Comparison of ENCODE assay signal across 1 cellular context in genomic region chr10:23171232-23171876, GRCh38.
A peak's percentile ranks its signal among the peaks of the same experiment; 100 is the strongest.
TF ChIP-seq lines count a peak whose summit lies in the region.

No MANE protein-coding gene starts in this region.

TF ChIP-seq in HepG2, 621 proteins besides CTCF, POLR2A, EP300 and RAD21 (continued from another document and continues in another):
- TF ChIP-seq RNF219 (CRISPR knock-in tag; IDR thresholded peaks at IDR 0.05) (no peak), KLF16 (CRISPR knock-in tag; IDR thresholded peaks at IDR 0.05) (peak in 1 of 2 experiments; percentile 61; a peak in 2 of 4 replicates), NPAS2 (CRISPR knock-in tag; IDR thresholded peaks at IDR 0.05; ENCODE audit: borderline replicate concordance) (no peak), TP53 (CRISPR knock-in tag; conservative IDR thresholded peaks at IDR 0.05) (no peak), WIZ (CRISPR knock-in tag; IDR thresholded peaks at IDR 0.05) (peak; percentile 74; the same call in 1 of the 2 replicates), ZNF784 (CRISPR knock-in tag; IDR thresholded peaks at IDR 0.05; ENCODE audit: borderline replicate concordance) (no peak), ZNF317 (CRISPR knock-in tag; IDR thresholded peaks at IDR 0.05) (no peak), ZNF768 (CRISPR knock-in tag; IDR thresholded peaks at IDR 0.05) (peak; percentile 25; the same call in 1 of the 2 replicates), ZNF205 (CRISPR knock-in tag; IDR thresholded peaks at IDR 0.05) (no peak), KAT2B (IDR thresholded peaks at IDR 0.05; ENCODE audit: borderline replicate concordance, low read depth, low read length) (no peak), ZNF143 (CRISPR knock-in tag; IDR thresholded peaks at IDR 0.05) (no peak), ZNF562 (CRISPR knock-in tag; IDR thresholded peaks at IDR 0.05; ENCODE audit: borderline replicate concordance) (no peak), SP5 (CRISPR knock-in tag; IDR thresholded peaks at IDR 0.05; ENCODE audit: borderline replicate concordance, low read depth) (no peak), YY1 (IDR thresholded peaks at IDR 0.05; ENCODE audit: insufficient read depth, insufficient replicate concordance, low read depth, low read length) (no peak), ZNF253 (CRISPR knock-in tag; IDR thresholded peaks at IDR 0.05; ENCODE audit: borderline replicate concordance) (no peak), ZNF614 (CRISPR knock-in tag; IDR thresholded peaks at IDR 0.05; ENCODE audit: borderline replicate concordance) (no peak), ATF5 (CRISPR knock-in tag; IDR thresholded peaks at IDR 0.05; ENCODE audit: low read depth) (no peak), ZBTB4 (CRISPR knock-in tag; IDR thresholded peaks at IDR 0.05; ENCODE audit: borderline replicate concordance) (no peak), SOX13 (IDR thresholded peaks at IDR 0.05) (no peak), SOX13 (CRISPR knock-in tag; conservative IDR thresholded peaks at IDR 0.05 in 1 of 2, IDR thresholded peaks at IDR 0.05 in 1 of 2) (peak in 1 of 2 experiments; percentile 11; a peak in 1 of 4 replicates), ZNF563 (CRISPR knock-in tag; IDR thresholded peaks at IDR 0.05) (no peak), NR2F1 (CRISPR knock-in tag; IDR thresholded peaks at IDR 0.05) (no peak), MXI1 (IDR thresholded peaks at IDR 0.05; ENCODE audit: borderline replicate concordance, low read depth, low read length) (no peak), HOXD1 (CRISPR knock-in tag; IDR thresholded peaks at IDR 0.05) (no peak), HNRNPUL1 (IDR thresholded peaks at IDR 0.05; ENCODE audit: low read depth, low read length) (no peak), NFE2 (CRISPR knock-in tag; IDR thresholded peaks at IDR 0.05) (no peak), ZZZ3 (CRISPR knock-in tag; IDR thresholded peaks at IDR 0.05; ENCODE audit: borderline replicate concordance) (no peak), MEIS2 (CRISPR knock-in tag; IDR thresholded peaks at IDR 0.05) (0 out of 2 replicates have a peak, but pooled peaks have one; percentile 40), SNAPC2 (CRISPR knock-in tag; IDR thresholded peaks at IDR 0.05) (no peak)
- TF ChIP-seq, protein P1, sequence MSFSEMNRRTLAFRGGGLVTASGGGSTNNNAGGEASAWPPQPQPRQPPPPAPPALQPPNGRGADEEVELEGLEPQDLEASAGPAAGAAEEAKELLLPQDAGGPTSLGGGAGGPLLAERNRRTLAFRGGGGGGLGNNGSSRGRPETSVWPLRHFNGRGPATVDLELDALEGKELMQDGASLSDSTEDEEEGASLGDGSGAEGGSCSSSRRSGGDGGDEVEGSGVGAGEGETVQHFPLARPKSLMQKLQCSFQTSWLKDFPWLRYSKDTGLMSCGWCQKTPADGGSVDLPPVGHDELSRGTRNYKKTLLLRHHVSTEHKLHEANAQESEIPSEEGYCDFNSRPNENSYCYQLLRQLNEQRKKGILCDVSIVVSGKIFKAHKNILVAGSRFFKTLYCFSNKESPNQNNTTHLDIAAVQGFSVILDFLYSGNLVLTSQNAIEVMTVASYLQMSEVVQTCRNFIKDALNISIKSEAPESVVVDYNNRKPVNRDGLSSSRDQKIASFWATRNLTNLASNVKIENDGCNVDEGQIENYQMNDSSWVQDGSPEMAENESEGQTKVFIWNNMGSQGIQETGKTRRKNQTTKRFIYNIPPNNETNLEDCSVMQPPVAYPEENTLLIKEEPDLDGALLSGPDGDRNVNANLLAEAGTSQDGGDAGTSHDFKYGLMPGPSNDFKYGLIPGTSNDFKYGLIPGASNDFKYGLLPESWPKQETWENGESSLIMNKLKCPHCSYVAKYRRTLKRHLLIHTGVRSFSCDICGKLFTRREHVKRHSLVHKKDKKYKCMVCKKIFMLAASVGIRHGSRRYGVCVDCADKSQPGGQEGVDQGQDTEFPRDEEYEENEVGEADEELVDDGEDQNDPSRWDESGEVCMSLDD (CRISPR knock-in tag; IDR thresholded peaks at IDR 0.05; ENCODE audit: borderline replicate concordance): no peak
- TF ChIP-seq, protein P2, sequence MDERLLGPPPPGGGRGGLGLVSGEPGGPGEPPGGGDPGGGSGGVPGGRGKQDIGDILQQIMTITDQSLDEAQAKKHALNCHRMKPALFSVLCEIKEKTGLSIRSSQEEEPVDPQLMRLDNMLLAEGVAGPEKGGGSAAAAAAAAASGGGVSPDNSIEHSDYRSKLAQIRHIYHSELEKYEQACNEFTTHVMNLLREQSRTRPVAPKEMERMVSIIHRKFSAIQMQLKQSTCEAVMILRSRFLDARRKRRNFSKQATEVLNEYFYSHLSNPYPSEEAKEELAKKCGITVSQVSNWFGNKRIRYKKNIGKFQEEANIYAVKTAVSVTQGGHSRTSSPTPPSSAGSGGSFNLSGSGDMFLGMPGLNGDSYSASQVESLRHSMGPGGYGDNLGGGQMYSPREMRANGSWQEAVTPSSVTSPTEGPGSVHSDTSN (CRISPR knock-in tag; IDR thresholded peaks at IDR 0.05): no peak
- TF ChIP-seq, protein P3, sequence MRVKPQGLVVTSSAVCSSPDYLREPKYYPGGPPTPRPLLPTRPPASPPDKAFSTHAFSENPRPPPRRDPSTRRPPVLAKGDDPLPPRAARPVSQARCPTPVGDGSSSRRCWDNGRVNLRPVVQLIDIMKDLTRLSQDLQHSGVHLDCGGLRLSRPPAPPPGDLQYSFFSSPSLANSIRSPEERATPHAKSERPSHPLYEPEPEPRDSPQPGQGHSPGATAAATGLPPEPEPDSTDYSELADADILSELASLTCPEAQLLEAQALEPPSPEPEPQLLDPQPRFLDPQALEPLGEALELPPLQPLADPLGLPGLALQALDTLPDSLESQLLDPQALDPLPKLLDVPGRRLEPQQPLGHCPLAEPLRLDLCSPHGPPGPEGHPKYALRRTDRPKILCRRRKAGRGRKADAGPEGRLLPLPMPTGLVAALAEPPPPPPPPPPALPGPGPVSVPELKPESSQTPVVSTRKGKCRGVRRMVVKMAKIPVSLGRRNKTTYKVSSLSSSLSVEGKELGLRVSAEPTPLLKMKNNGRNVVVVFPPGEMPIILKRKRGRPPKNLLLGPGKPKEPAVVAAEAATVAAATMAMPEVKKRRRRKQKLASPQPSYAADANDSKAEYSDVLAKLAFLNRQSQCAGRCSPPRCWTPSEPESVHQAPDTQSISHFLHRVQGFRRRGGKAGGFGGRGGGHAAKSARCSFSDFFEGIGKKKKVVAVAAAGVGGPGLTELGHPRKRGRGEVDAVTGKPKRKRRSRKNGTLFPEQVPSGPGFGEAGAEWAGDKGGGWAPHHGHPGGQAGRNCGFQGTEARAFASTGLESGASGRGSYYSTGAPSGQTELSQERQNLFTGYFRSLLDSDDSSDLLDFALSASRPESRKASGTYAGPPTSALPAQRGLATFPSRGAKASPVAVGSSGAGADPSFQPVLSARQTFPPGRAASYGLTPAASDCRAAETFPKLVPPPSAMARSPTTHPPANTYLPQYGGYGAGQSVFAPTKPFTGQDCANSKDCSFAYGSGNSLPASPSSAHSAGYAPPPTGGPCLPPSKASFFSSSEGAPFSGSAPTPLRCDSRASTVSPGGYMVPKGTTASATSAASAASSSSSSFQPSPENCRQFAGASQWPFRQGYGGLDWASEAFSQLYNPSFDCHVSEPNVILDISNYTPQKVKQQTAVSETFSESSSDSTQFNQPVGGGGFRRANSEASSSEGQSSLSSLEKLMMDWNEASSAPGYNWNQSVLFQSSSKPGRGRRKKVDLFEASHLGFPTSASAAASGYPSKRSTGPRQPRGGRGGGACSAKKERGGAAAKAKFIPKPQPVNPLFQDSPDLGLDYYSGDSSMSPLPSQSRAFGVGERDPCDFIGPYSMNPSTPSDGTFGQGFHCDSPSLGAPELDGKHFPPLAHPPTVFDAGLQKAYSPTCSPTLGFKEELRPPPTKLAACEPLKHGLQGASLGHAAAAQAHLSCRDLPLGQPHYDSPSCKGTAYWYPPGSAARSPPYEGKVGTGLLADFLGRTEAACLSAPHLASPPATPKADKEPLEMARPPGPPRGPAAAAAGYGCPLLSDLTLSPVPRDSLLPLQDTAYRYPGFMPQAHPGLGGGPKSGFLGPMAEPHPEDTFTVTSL (CRISPR knock-in tag; IDR thresholded peaks at IDR 0.05; ENCODE audit: borderline replicate concordance): no peak
- TF ChIP-seq, protein P4, sequence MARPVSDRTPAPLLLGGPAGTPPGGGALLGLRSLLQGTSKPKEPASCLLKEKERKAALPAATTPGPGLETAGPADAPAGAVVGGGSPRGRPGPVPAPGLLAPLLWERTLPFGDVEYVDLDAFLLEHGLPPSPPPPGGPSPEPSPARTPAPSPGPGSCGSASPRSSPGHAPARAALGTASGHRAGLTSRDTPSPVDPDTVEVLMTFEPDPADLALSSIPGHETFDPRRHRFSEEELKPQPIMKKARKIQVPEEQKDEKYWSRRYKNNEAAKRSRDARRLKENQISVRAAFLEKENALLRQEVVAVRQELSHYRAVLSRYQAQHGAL (CRISPR knock-in tag; IDR thresholded peaks at IDR 0.05; ENCODE audit: not compliant biosample characterization): no peak
- TF ChIP-seq, protein P5, sequence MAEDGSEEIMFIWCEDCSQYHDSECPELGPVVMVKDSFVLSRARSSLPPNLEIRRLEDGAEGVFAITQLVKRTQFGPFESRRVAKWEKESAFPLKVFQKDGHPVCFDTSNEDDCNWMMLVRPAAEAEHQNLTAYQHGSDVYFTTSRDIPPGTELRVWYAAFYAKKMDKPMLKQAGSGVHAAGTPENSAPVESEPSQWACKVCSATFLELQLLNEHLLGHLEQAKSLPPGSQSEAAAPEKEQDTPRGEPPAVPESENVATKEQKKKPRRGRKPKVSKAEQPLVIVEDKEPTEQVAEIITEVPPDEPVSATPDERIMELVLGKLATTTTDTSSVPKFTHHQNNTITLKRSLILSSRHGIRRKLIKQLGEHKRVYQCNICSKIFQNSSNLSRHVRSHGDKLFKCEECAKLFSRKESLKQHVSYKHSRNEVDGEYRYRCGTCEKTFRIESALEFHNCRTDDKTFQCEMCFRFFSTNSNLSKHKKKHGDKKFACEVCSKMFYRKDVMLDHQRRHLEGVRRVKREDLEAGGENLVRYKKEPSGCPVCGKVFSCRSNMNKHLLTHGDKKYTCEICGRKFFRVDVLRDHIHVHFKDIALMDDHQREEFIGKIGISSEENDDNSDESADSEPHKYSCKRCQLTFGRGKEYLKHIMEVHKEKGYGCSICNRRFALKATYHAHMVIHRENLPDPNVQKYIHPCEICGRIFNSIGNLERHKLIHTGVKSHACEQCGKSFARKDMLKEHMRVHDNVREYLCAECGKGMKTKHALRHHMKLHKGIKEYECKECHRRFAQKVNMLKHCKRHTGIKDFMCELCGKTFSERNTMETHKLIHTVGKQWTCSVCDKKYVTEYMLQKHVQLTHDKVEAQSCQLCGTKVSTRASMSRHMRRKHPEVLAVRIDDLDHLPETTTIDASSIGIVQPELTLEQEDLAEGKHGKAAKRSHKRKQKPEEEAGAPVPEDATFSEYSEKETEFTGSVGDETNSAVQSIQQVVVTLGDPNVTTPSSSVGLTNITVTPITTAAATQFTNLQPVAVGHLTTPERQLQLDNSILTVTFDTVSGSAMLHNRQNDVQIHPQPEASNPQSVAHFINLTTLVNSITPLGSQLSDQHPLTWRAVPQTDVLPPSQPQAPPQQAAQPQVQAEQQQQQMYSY (CRISPR knock-in tag; IDR thresholded peaks at IDR 0.05): no peak
